ENCODE assay signal across 20 cellular contexts in the genomic region with DNA sequence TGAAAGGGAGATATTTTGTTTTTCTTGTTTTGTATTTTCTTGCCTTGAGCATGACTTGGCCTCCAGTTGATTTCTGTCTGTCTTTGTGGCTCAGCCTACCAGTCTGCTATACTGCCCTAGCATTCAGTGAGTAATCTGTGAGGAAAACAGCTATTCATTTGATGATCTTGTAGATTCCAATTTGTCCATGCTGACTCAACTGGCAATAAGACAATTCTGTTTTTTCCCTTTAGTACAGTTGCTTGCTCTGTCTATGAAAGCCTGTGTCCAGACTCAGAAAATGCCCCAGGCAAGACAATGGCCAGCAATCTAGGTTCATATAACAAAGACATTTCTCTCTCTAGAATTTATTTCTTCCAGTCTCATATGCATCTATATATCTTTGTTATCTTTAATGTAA.
"Had no signal": no experiment of that assay in that cellular context is flagged by ENCODE, and none has a peak within 500 bp of the region (broad histone marks: within the 10 kb centered on the region; RNA-seq: fewer than 3 reads in every experiment).

No MANE protein-coding gene starts in this region.

- H3K36me3 ChIP-seq: adrenal gland, colonic mucosa, esophagus squamous epithelium, left lung, pancreas, sigmoid colon, stomach, thoracic aorta, upper lobe of right lung had no signal

- H3K4me1 ChIP-seq: adrenal gland, colonic mucosa had no signal

- H3K27me3 ChIP-seq: adrenal gland, colonic mucosa, esophagus squamous epithelium, pancreas, sigmoid colon, stomach, upper lobe of right lung had no signal

- H3K9me3 ChIP-seq: adrenal gland, colonic mucosa, pancreas had no signal

- H3K27ac ChIP-seq: adrenal gland, colonic mucosa, esophagus squamous epithelium, left lung, pancreas, sigmoid colon, stomach, thoracic aorta, upper lobe of right lung, VCaP had no signal

- ATAC-seq: left lung, pancreas, T-cell, upper lobe of right lung had no signal

- H3K4me3 ChIP-seq: adrenal gland, colonic mucosa, esophagus squamous epithelium, left lung, pancreas, sigmoid colon, stomach, thoracic aorta, upper lobe of right lung had no signal

- DNase-seq: activated CD4-positive, alpha-beta T cell treated with anti-CD3 and anti-CD28 coated beads, Interleukin-2, amount 50 U/mL, for 48 hours; activated effector memory CD4-positive, alpha-beta T cell treated with Interleukin-2 at 50 U/mL for 16 hours; activated T-cell treated with anti-CD3 and anti-CD28 coated beads, Interleukin-2, amount 50 U/mL, for 1 hour; adrenal gland; central memory CD4-positive, alpha-beta T cell; colonic mucosa; effector CD4-positive, alpha-beta T cell; esophagus squamous epithelium; islet precursor cell; left lung; naive B cell; pancreas; sigmoid colon; stimulated activated CD4-positive, alpha-beta T cell treated with anti-CD3 and anti-CD28 coated beads, Interleukin-1b, Interleukin-23, amount 100 ng/mL, for 48 hours; stomach; T-cell; T-helper 9 cell; upper lobe of right lung had no signal
